In the genomic region with DNA sequence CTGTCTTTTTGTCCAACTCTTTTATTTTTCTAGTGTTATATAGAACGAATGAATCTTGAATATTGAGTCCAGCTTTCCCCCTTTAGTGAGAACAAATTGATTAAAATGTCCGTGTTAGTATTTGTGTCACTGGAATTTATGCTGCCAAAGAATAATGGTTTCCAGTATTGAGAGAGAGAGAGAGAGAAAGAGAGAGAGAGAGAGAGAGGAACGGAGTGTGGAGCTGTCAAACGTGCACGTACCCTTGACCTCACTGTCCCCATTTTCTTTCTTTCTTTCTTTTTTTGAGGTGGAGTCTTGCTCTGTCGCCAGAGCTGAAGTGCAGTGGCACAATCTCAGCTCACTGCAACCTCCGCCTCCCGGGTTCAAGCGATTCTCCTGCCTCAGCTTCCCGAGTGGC, we compare ENCODE assay signal across 27 cellular contexts.
"Had no signal": no experiment of that assay in that cellular context is flagged by ENCODE, and none has a peak within 500 bp of the region (broad histone marks: within the 10 kb centered on the region; RNA-seq: fewer than 3 reads in every experiment).

No MANE protein-coding gene starts in this region.

- H3K79me2 ChIP-seq: hepatocyte had no signal

- H2AFZ ChIP-seq: hepatocyte had no signal

- H3K27me3 ChIP-seq: colonic mucosa, dorsolateral prefrontal cortex, esophagus muscularis mucosa, esophagus squamous epithelium, foreskin keratinocyte, gastrocnemius medialis, gastroesophageal sphincter, heart left ventricle, heart right ventricle, hepatocyte had no signal

- H3K27me3 Mint-ChIP-seq: dendritic cell treated with granulocyte-macrophage colony-stimulating factor and Interleukin-4, amounts not matched to agents 40 ng/mL and 50 ng/mL, for 4 days; effector memory CD8-positive, alpha-beta T cell had no signal

- ATAC-seq: effector memory CD8-positive, alpha-beta T cell; esophagus mucosa; foreskin keratinocyte; gastrocnemius medialis; heart left ventricle; heart right ventricle had no signal

- H3K4me1 ChIP-seq: colonic mucosa, esophagus muscularis mucosa, esophagus squamous epithelium, foreskin keratinocyte, gastrocnemius medialis, gastroesophageal sphincter, heart left ventricle, heart right ventricle had no signal

- H3K4me3 Mint-ChIP-seq: dendritic cell treated with granulocyte-macrophage colony-stimulating factor and Interleukin-4, amounts not matched to agents 40 ng/mL and 50 ng/mL, for 4 days; effector memory CD8-positive, alpha-beta T cell had no signal

- H3K36me3 ChIP-seq: colonic mucosa, esophagus muscularis mucosa, esophagus squamous epithelium, gastrocnemius medialis, gastroesophageal sphincter, heart left ventricle, heart right ventricle had no signal

- H3K27ac Mint-ChIP-seq: dendritic cell treated with granulocyte-macrophage colony-stimulating factor and Interleukin-4, amounts not matched to agents 40 ng/mL and 50 ng/mL, for 4 days; effector memory CD8-positive, alpha-beta T cell had no signal

- H3K9me3 Mint-ChIP-seq: effector memory CD8-positive, alpha-beta T cell had no signal

- H3K4me2 ChIP-seq: hepatocyte had no signal

- FAIRE-seq: colon, endometrium, endothelial cell of umbilical vein, frontal cortex had no signal

- H3K4me3 ChIP-seq: colonic mucosa, coronary artery, dorsolateral prefrontal cortex, esophagus muscularis mucosa, esophagus squamous epithelium, gastrocnemius medialis, gastroesophageal sphincter, heart left ventricle, heart right ventricle, hepatocyte had no signal

- H3K27ac ChIP-seq: colonic mucosa, coronary artery, dorsolateral prefrontal cortex, epithelial cell of prostate, esophagus muscularis mucosa, foreskin keratinocyte, gastrocnemius medialis, gastroesophageal sphincter, heart left ventricle, heart right ventricle, hepatocyte had no signal

- DNase-seq: cortex of kidney; dermis blood vessel endothelial cell; dorsolateral prefrontal cortex; effector CD4-positive, alpha-beta T cell; effector CD8-positive, alpha-beta T cell; effector memory CD4-positive, alpha-beta T cell; effector memory CD8-positive, alpha-beta T cell; erythroblast; esophagus squamous epithelium; foreskin keratinocyte; glutamatergic neuron; head of caudate nucleus; heart left ventricle; heart right ventricle had no signal

- H3K9me3 ChIP-seq: colonic mucosa, esophagus muscularis mucosa, esophagus squamous epithelium, gastrocnemius medialis, gastroesophageal sphincter had no signal
